Comparison of ENCODE assay signal across 8 cellular contexts in the genomic region with DNA sequence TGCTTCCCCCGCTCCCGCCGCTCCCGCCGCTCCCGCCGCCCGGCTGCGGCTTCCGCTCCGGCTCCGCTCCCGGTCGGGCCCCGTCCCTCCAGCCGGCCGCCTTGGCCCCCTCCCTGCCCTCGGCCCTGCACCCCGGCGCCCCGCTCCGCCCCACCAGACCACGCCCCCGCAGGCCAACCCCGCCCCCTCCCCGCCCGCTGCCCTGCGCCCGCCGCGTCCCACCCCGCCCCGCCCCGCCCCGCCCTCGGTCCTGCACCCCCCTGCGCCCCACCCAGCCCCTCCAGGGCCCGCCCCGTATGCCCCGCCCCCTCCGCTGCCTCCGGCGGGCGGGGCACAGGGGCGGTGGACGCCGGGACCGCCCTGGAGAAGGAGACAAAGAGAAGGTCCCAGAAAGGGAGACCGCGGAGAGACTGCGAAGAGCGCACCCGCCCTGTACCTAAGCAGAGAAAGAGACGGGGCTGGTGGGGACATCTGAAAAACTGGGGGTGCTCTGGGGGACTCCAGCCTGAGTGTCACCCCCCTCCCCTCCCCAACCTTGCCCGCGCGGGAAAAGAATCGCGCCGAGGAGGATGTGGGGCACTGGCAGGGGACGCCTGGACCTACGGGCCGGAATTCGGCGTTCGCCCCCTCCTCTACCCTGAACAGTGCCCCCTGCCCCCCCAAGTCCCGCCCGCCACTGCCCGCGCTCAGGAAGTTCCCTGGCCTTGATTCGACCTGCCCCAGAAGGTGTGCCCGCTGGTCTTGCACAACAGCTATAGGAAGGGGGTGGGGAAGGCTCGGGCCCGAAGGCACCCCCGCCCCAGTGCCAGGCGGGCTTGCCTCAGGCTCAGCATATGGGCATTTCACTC. TPM values are rescaled to one million over a fixed set of nuclear protein-coding genes. Genes with fewer than 3 reads are reported as not detected.
DNase-seq lines count a peak whose midpoint lies in the region; ATAC-seq and TF ChIP-seq lines count a peak whose summit lies in the region.

No MANE protein-coding gene starts in this region.

- in situ Hi-C loops in GM13976 (cut with MboI; ENCODE audit: low sequenced_read_pairs, unreplicated experiment), result no loop called here

- DNase-seq in GM13976 (ENCODE audit: low spot score) (peak; percentile 98), SJCRH30 (peak; percentile 85 to 94), activated gamma-delta T cell (lab: John Stamatoyannopoulos, UW) (peak; percentile 66), fibroblast of the conjunctiva (ENCODE audit: low read depth) (peak; percentile 63), neural crest cell (ENCODE audit: low read depth, low spot score) (peak; percentile 68), stomach (peak; percentile 87)
- peak; percentile 66 for DNase-seq in Jurkat, Clone E6-1 (ENCODE audit: low read depth, low spot score)

- peak overlapping the region; percentile 72 for H3K4me3 ChIP-seq in Jurkat, Clone E6-1 (ENCODE audit: low read length)
- peak overlapping the region; percentile 83 for H3K4me3 ChIP-seq in SJCRH30
- peak overlapping the region; percentile 80 to 95 (median 86) for H3K4me3 ChIP-seq in stomach

- TF ChIP-seq CTCF in GM13976 (IDR thresholded peaks at IDR 0.05; ENCODE audit: borderline replicate concordance, control extremely low read depth, extremely low read depth, insufficient read depth, missing control alignments) (no peak), neural crest cell (conservative IDR thresholded peaks at IDR 0.05) (no peak), stomach (IDR thresholded peaks at IDR 0.05) (no peak)

- peak overlapping the region; percentile 88 for H3K4me3 Mint-ChIP-seq in neural crest cell

- H3K27ac ChIP-seq in SJCRH30, result peak overlapping the region; percentile 90
- H3K27ac ChIP-seq in stomach, result peak overlapping the region; percentile 97 to 99 (median 98)

- H3K27me3 ChIP-seq in SJCRH30 (no peaks in the 10 kb centered on the region), stomach (peaks cover 0 to 7% (median 0%) of the 10 kb centered on the region in 3 donors)

- TF ChIP-seq POLR2A in stomach (IDR thresholded peaks at IDR 0.05), result no peak

- H3K36me3 Mint-ChIP-seq in neural crest cell (ENCODE audit: low read depth), result no peaks in the 10 kb centered on the region

- no peaks in the 10 kb centered on the region for H3K9me3 ChIP-seq in SJCRH30 (replicated peaks)
- H3K9me3 ChIP-seq in stomach, result no peaks in the 10 kb centered on the region

- H3K27ac Mint-ChIP-seq in neural crest cell (ENCODE audit: unreplicated experiment), result peak overlapping the region; percentile 96

- no peaks in the 10 kb centered on the region for H3K9me3 Mint-ChIP-seq in neural crest cell

- 0 out of 2 replicates have a peak, but pooled peaks cover 2% of the 10 kb centered on the region for H3K36me3 ChIP-seq in SJCRH30
- peaks cover 5 to 14% (median 9%) of the 10 kb centered on the region in 4 donors for H3K36me3 ChIP-seq in stomach

- ATAC-seq in HG03520 (IDR thresholded peaks at IDR 0.05; ENCODE audit: unreplicated experiment), result no peak

- H3K27me3 Mint-ChIP-seq in neural crest cell (ENCODE audit: low read depth), result no peaks in the 10 kb centered on the region

- no peak for TF ChIP-seq EP300 in stomach (IDR thresholded peaks at IDR 0.05)

- peaks cover 27% of the 10 kb centered on the region for H3K4me1 Mint-ChIP-seq in neural crest cell

- 0 to 1% (median 0%) methylated on average over 15 to 76 of the region's 76 CpGs for WGBS in stomach, 5 donors

- intact Hi-C loops in stomach (cut with DNase I; ENCODE audit: low total_unique reads), result no loop called here

- peaks cover 14% of the 10 kb centered on the region for H3K4me1 ChIP-seq in SJCRH30
- peaks cover 58 to 79% (median 72%) of the 10 kb centered on the region in 4 donors for H3K4me1 ChIP-seq in stomach

RNA-seq across cellular contexts. Expression of a gene that starts 42.9 kb away (rescaled TPM):
- 50.2 TPM for polyA plus RNA-seq in Jurkat, Clone E6-1 (2012; ENCODE audit: insufficient read depth, insufficient read length)
- total RNA-seq in SJCRH30 (2014; rRNA removed; shearing (Covaris generic)), result 3.6 and 5.2 TPM in 2 replicates
- 53.3 and 56.1 TPM in 2 replicates for total RNA-seq in neural crest cell
- 10 to 100 TPM; 14.9 to 77.7 (median 31.3) TPM for total RNA-seq in stomach
- polyA plus RNA-seq in stomach, result 1 to 10 TPM; 5.2 to 8.7 (median 7.6) TPM
